ENCODE assay signal across 10 cellular contexts in the genomic region with DNA sequence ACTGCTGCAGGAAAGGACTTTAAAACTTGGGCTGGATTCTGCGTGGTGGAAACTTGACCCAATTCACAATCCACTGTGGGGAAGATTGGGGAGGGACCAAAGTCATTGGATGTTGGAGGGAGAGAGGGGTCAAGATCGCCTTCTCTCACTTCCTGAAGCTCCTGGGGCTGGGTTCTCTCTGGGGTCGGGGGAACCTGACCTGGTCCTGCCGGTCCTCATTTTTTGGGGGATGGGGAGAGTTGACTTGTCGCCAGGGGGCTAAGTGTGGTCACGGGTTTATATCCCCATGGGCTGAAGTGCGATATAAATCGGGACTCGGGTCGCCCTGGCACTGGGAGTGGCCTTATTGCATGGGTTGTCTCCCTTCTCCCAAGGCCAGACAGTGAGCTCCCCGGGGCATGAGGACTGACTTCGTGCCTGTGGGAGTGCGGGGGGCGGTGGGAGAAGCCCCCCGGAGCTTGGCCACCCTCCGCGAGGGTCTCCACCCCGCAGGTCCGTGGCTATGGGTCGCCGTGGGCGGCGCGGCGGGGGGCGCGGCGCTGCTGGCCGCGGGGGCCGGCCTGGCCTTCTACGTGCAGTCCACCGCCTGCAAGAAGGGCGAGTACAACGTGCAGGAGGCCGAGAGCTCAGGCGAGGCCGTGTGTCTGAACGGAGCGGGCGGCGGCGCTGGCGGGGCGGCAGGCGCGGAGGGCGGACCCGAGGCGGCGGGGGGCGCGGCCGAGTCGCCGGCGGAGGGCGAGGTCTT. TPM values are rescaled to one million over a fixed set of nuclear protein-coding genes. Genes with fewer than 3 reads are reported as not detected.
DNase-seq lines count a peak whose midpoint lies in the region; ATAC-seq, FAIRE-seq and TF ChIP-seq lines count a peak whose summit lies in the region.
"Had no signal": no experiment of that assay in that cellular context is flagged by ENCODE, and none has a peak within 500 bp of the region (broad histone marks: within the 10 kb centered on the region; RNA-seq: fewer than 3 reads in every experiment).

No MANE protein-coding gene starts in this region.

- intact Hi-C loops in left colon (cut with DNase I, micrococcal nuclease), result no loop called here

- no peaks in the 10 kb centered on the region for H3K36me3 ChIP-seq in suprapubic skin

- no peak overlapping the region for H3K27ac ChIP-seq in suprapubic skin
- H3K27ac ChIP-seq: C4-2B had no signal

- CTCF ChIA-PET in activated naive CD4-positive, alpha-beta T cell treated with anti-CD3 and anti-CD28 coated beads, Interleukin-2, amount 10 ng/mL, durations not matched to agents 7 days and 5 days (lab: Charles Lee), result interaction anchor here (0.6 to 1.9 kb wide), 3 partner anchors 24 to 104 kb away, joined by 3 to 5 read pairs (median 3); no protein-coding TSS in a partner anchor

- peak overlapping the region; percentile 76 for H3K4me3 Mint-ChIP-seq in activated naive CD4-positive, alpha-beta T cell treated with anti-CD3 and anti-CD28 coated beads, Interleukin-2, amount 10 ng/mL, durations not matched to agents 7 days and 5 days
- H3K4me3 Mint-ChIP-seq in activated T-helper 17 cell treated with anti-CD3 and anti-CD28 coated beads, Interleukin-2, amount 50 U/mL, for 72 hours, result peak overlapping the region; percentile 74

- no peak for TF ChIP-seq CTCF in suprapubic skin (IDR thresholded peaks at IDR 0.05)

- no peak for DNase-seq in activated naive CD4-positive, alpha-beta T cell treated with anti-CD3 and anti-CD28 coated beads, Interleukin-2, amount 10 ng/mL, durations not matched to agents 7 days and 5 days
- no peak for DNase-seq in activated naive CD4-positive, alpha-beta T cell treated with anti-CD3 and anti-CD28 coated beads, Interleukin-2, amount 50 U/mL, for 72 hours (ENCODE audit: low spot score in 2 of 2)
- peak in 1 of 2 donors; percentile 41 for DNase-seq in left colon
- no peak for DNase-seq in suprapubic skin (ENCODE audit: low spot score in 2 of 2)
- no peak for DNase-seq in NCI-H226
- no peak for DNase-seq in HTR-8/SVneo (ENCODE audit: insufficient read length, low spot score)

- H3K27ac Mint-ChIP-seq in activated naive CD4-positive, alpha-beta T cell treated with anti-CD3 and anti-CD28 coated beads, Interleukin-2, amount 10 ng/mL, durations not matched to agents 7 days and 5 days, result peak overlapping the region; percentile 75
- no peak overlapping the region for H3K27ac Mint-ChIP-seq in activated naive CD4-positive, alpha-beta T cell treated with anti-CD3 and anti-CD28 coated beads, Interleukin-2, amount 50 U/mL, for 72 hours
- H3K27ac Mint-ChIP-seq in activated T-helper 17 cell treated with anti-CD3 and anti-CD28 coated beads, Interleukin-2, amount 50 U/mL, for 72 hours, result peak overlapping the region; percentile 78

- peak overlapping the region; percentile 39 for H3K4me3 ChIP-seq in suprapubic skin

- ATAC-seq in activated naive CD4-positive, alpha-beta T cell treated with anti-CD3 and anti-CD28 coated beads, Interleukin-2, amount 50 U/mL, for 72 hours, result no peak
- no peak for ATAC-seq in activated T-helper 17 cell treated with anti-CD3 and anti-CD28 coated beads, Interleukin-2, amount 50 U/mL, for 72 hours (replicated peaks)
- ATAC-seq in left colon (peak; percentile 24), HG03039 (IDR thresholded peaks at IDR 0.05; ENCODE audit: unreplicated experiment) (no peak)
- ATAC-seq: Panc1 had no signal

- H3K4me1 ChIP-seq in suprapubic skin, result peaks cover 44% of the 10 kb centered on the region

- H3K36me3 Mint-ChIP-seq in activated naive CD4-positive, alpha-beta T cell treated with anti-CD3 and anti-CD28 coated beads, Interleukin-2, amount 10 ng/mL, durations not matched to agents 7 days and 5 days, result peaks cover 14% of the 10 kb centered on the region
- peaks cover 10 to 14% of the 10 kb centered on the region in 2 donors for H3K36me3 Mint-ChIP-seq in activated naive CD4-positive, alpha-beta T cell treated with anti-CD3 and anti-CD28 coated beads, Interleukin-2, amount 50 U/mL, for 72 hours
- H3K36me3 Mint-ChIP-seq in activated T-helper 17 cell treated with anti-CD3 and anti-CD28 coated beads, Interleukin-2, amount 50 U/mL, for 72 hours (ENCODE audit: low read depth), result peaks cover 7% of the 10 kb centered on the region

- H3K9me3 ChIP-seq in suprapubic skin, result no peaks in the 10 kb centered on the region

- no peak for FAIRE-seq in HTR-8/SVneo (lab: Jason Lieb, UNC)

- peaks cover 70% of the 10 kb centered on the region for H3K27me3 ChIP-seq in suprapubic skin

- H3K27me3 Mint-ChIP-seq in activated naive CD4-positive, alpha-beta T cell treated with anti-CD3 and anti-CD28 coated beads, Interleukin-2, amount 10 ng/mL, durations not matched to agents 7 days and 5 days, result peaks cover 95% of the 10 kb centered on the region
- peaks cover 20% of the 10 kb centered on the region for H3K27me3 Mint-ChIP-seq in activated T-helper 17 cell treated with anti-CD3 and anti-CD28 coated beads, Interleukin-2, amount 50 U/mL, for 72 hours

- no peak for TF ChIP-seq EP300 in suprapubic skin (IDR thresholded peaks at IDR 0.05)

- H3K4me1 Mint-ChIP-seq in activated naive CD4-positive, alpha-beta T cell treated with anti-CD3 and anti-CD28 coated beads, Interleukin-2, amount 10 ng/mL, durations not matched to agents 7 days and 5 days, result peaks cover 40% of the 10 kb centered on the region
- peaks cover 18% of the 10 kb centered on the region for H3K4me1 Mint-ChIP-seq in activated T-helper 17 cell treated with anti-CD3 and anti-CD28 coated beads, Interleukin-2, amount 50 U/mL, for 72 hours

- 14% methylated on average over 33 of the region's 58 CpGs for WGBS in suprapubic skin

- peaks cover 2% of the 10 kb centered on the region for H3K9me3 Mint-ChIP-seq in activated naive CD4-positive, alpha-beta T cell treated with anti-CD3 and anti-CD28 coated beads, Interleukin-2, amount 10 ng/mL, durations not matched to agents 7 days and 5 days
- H3K9me3 Mint-ChIP-seq in activated naive CD4-positive, alpha-beta T cell treated with anti-CD3 and anti-CD28 coated beads, Interleukin-2, amount 50 U/mL, for 72 hours, result no peaks in the 10 kb centered on the region
- H3K9me3 Mint-ChIP-seq in activated T-helper 17 cell treated with anti-CD3 and anti-CD28 coated beads, Interleukin-2, amount 50 U/mL, for 72 hours, result no peaks in the 10 kb centered on the region

- TF ChIP-seq POLR2A in suprapubic skin (IDR thresholded peaks at IDR 0.05), result no peak

RNA-seq across cellular contexts. Expression of a gene that starts 6.3 kb away (rescaled TPM):
- total RNA-seq in activated naive CD4-positive, alpha-beta T cell treated with anti-CD3 and anti-CD28 coated beads, Interleukin-2, amount 50 U/mL, for 72 hours, result 1 to 10 TPM in 1 of 2 donors, under 1 TPM in 1; 0.39 to 2.0 TPM
- 1 to 10 TPM in 1 of 2 donors, under 1 TPM in 1; 0.71 to 8.6 TPM for total RNA-seq in activated T-helper 17 cell treated with anti-CD3 and anti-CD28 coated beads, Interleukin-2, amount 50 U/mL, for 72 hours
- total RNA-seq in left colon (1 to 10 TPM in 1 of 2 donors, under 1 TPM in 1; 0.76 to 1.1 TPM), suprapubic skin (under 1 TPM in 3 of 4 donors, not detected in 1; 0.21 to 0.97 (median 0.62) TPM)

RNA-seq across cellular contexts. Expression of a gene that starts 9.3 kb away (rescaled TPM):
- total RNA-seq in activated naive CD4-positive, alpha-beta T cell treated with anti-CD3 and anti-CD28 coated beads, Interleukin-2, amount 50 U/mL, for 72 hours, result under 1 TPM; 0.43 to 0.66 TPM
- 1 to 10 TPM in 1 of 2 donors, under 1 TPM in 1; 0.78 to 2.2 TPM for total RNA-seq in activated T-helper 17 cell treated with anti-CD3 and anti-CD28 coated beads, Interleukin-2, amount 50 U/mL, for 72 hours
- total RNA-seq in left colon (under 1 TPM in 1 of 2 donors, not detected in 1; 0.53 TPM), suprapubic skin (not detected)

RNA-seq across cellular contexts. Expression of a gene that starts 13.6 kb away (rescaled TPM):
- total RNA-seq in activated naive CD4-positive, alpha-beta T cell treated with anti-CD3 and anti-CD28 coated beads, Interleukin-2, amount 50 U/mL, for 72 hours, result 1 to 10 TPM; 2.2 to 3.7 TPM
- 1 to 10 TPM; 5.4 to 6.6 TPM for total RNA-seq in activated T-helper 17 cell treated with anti-CD3 and anti-CD28 coated beads, Interleukin-2, amount 50 U/mL, for 72 hours
- total RNA-seq in left colon (1 to 10 TPM; 1.6 to 2.8 TPM), suprapubic skin (1 to 10 TPM; 1.4 to 7.2 (median 2.9) TPM)

RNA-seq across cellular contexts. Expression of a gene that starts 19.8 kb away (rescaled TPM):
- total RNA-seq in activated naive CD4-positive, alpha-beta T cell treated with anti-CD3 and anti-CD28 coated beads, Interleukin-2, amount 50 U/mL, for 72 hours, result 10 to 100 TPM in 1 of 2 donors, 1 to 10 TPM in 1; 8.1 to 16.7 TPM
- 10 to 100 TPM; 12.3 to 20.1 TPM for total RNA-seq in activated T-helper 17 cell treated with anti-CD3 and anti-CD28 coated beads, Interleukin-2, amount 50 U/mL, for 72 hours
- total RNA-seq in left colon, result 10 to 100 TPM; 11.2 to 11.8 TPM
- 10 to 100 TPM in 3 of 4 donors, 1 to 10 TPM in 1; 7.9 to 19.0 (median 14.5) TPM for total RNA-seq in suprapubic skin

RNA-seq across cellular contexts. Expression of a gene that starts 25.1 kb away (rescaled TPM):
- total RNA-seq in activated naive CD4-positive, alpha-beta T cell treated with anti-CD3 and anti-CD28 coated beads, Interleukin-2, amount 50 U/mL, for 72 hours, result 10 to 100 TPM; 15.7 to 33.1 TPM
- 10 to 100 TPM; 47.8 to 88.5 TPM for total RNA-seq in activated T-helper 17 cell treated with anti-CD3 and anti-CD28 coated beads, Interleukin-2, amount 50 U/mL, for 72 hours
- total RNA-seq in left colon, result 1 to 10 TPM; 7.7 to 8.7 TPM
- 10 to 100 TPM in 2 of 4 donors, 1 to 10 TPM in 2; 9.1 to 11.1 (median 9.6) TPM for total RNA-seq in suprapubic skin

Comparison
In these comparisons a context has a peak if more than half of its experiments do, and no peak if none do; other contexts are left out.
1. H3K27ac Mint-ChIP-seq: peak in activated naive CD4-positive, alpha-beta T cell treated with anti-CD3 and anti-CD28 coated beads, Interleukin-2, amount 10 ng/mL, durations not matched to agents 7 days and 5 days (single experiment) and activated T-helper 17 cell treated with anti-CD3 and anti-CD28 coated beads, Interleukin-2, amount 50 U/mL, for 72 hours (single experiment); none in activated naive CD4-positive, alpha-beta T cell treated with anti-CD3 and anti-CD28 coated beads, Interleukin-2, amount 50 U/mL, for 72 hours (0 of 2).